ENCODE assay signal across 20 cellular contexts in the genomic region with DNA sequence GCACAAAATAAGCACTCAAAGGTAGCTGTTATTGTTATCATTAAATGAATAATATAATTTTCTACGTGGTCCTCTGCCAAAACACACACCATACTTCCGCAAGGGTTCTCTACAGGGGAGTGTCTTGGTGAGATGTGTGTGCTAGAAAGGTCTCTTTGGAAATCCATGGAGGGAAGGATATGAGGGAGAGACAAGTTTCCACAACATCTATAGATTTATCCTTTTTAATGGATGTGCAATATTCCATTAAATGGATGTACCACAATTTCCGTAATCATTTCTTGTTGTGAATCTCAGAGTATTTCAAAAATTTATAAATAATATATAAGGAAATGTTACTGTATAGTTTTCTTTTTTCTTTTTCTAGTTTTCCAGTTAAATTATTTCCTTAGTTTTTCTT. TPM values are rescaled to one million over a fixed set of nuclear protein-coding genes. Genes with fewer than 3 reads are reported as not detected.
DNase-seq lines count a peak whose midpoint lies in the region; ATAC-seq and TF ChIP-seq lines count a peak whose summit lies in the region.
"Had no signal": no experiment of that assay in that cellular context is flagged by ENCODE, and none has a peak within 500 bp of the region (broad histone marks: within the 10 kb centered on the region; RNA-seq: fewer than 3 reads in every experiment).

No MANE protein-coding gene starts in this region.

- H3K4me1 ChIP-seq in SK-N-SH (ENCODE audit: control insufficient read depth in 1 of 2, insufficient read depth in 2 of 2, low read depth in 1 of 2, low read length in 1 of 2) (peaks cover 6 to 7% of the 10 kb centered on the region in 2 experiments; a peak in 2 of 4 replicates), osteoblast (ENCODE audit: insufficient read depth, low read length) (peaks cover 2% of the 10 kb centered on the region)
- H3K4me1 ChIP-seq: Caco-2 had no signal

- no peak for TF ChIP-seq RAD21 in SK-N-SH (IDR thresholded peaks at IDR 0.05; ENCODE audit: low read length)

- H3K9me3 ChIP-seq in SK-N-SH, result no peaks in the 10 kb centered on the region
- H3K9me3 ChIP-seq in osteoblast (ENCODE audit: low read depth, low read length), result no peaks in the 10 kb centered on the region
- H3K9me3 ChIP-seq: Caco-2 had no signal

- CTCF ChIA-PET in SK-N-SH (lab: Yijun Ruan, JAX), result interaction anchor here (1.6 kb wide), 1 partner anchor 19 kb away, joined by 4 read pairs; no protein-coding TSS in a partner anchor

- 51% methylated on average over 3 of the region's 3 CpGs for WGBS in SK-N-SH (ENCODE audit: low lambda C conversion rate)

- peaks cover 37% of the 10 kb centered on the region for H3K4me1 Mint-ChIP-seq in activated T-helper 17 cell treated with anti-CD3 and anti-CD28 coated beads, Interleukin-2, amount 50 U/mL, for 72 hours

- no peak for ATAC-seq in SK-N-SH treated with all-trans-retinoic acid at 6 μM for 48 hours
- no peak for ATAC-seq in activated T-helper 17 cell treated with anti-CD3 and anti-CD28 coated beads, Interleukin-2, amount 50 U/mL, for 72 hours (replicated peaks)
- ATAC-seq: CD8-positive, alpha-beta T cell; GM23338; HCT116 had no signal

- H4K20me1 ChIP-seq in SK-N-SH (ENCODE audit: insufficient read depth) (no peaks in the 10 kb centered on the region), osteoblast (ENCODE audit: insufficient read depth, low read length) (no peaks in the 10 kb centered on the region)
- H4K20me1 ChIP-seq: BLaER1 had no signal

- no peak overlapping the region for H3K4me2 ChIP-seq in SK-N-SH
- no peak overlapping the region for H3K4me2 ChIP-seq in osteoblast (ENCODE audit: insufficient read depth, low read length)
- H3K4me2 ChIP-seq: GM23338 had no signal

- POLR2A ChIA-PET in SK-N-SH (lab: Yijun Ruan, JAX), result no interaction called here

- H3K36me3 ChIP-seq in SK-N-SH (replicated peaks in 1 of 2; ENCODE audit: control insufficient read depth in 1 of 2, insufficient read depth in 2 of 2, low read length in 1 of 2) (no peaks in the 10 kb centered on the region), osteoblast (ENCODE audit: insufficient read depth, low read length) (no peaks in the 10 kb centered on the region)
- H3K36me3 ChIP-seq: BLaER1 had no signal

- no peak for TF ChIP-seq EP300 in SK-N-SH (IDR thresholded peaks at IDR 0.05; ENCODE audit: borderline replicate concordance in 1 of 2, low read depth in 1 of 2, low read length in 1 of 2)

- DNase-seq in SK-N-SH (no peak), osteoblast (ENCODE audit: insufficient read length, low spot score, missing footprints) (peak; percentile 55), NCI-H2171 treated with DMSO at 0.1 percent for 48 hours (lab: John Stamatoyannopoulos, UW) (no peak), DMS 273 treated with DMSO at 0.1 percent for 48 hours (lab: John Stamatoyannopoulos, UW) (no peak)
- DNase-seq: Caco-2; CD4-positive, CD25-positive, alpha-beta regulatory T cell; CD8-positive, alpha-beta T cell; DMS79; EL; GF-D8; H9; HFFc6 had no signal

- peaks cover 13% of the 10 kb centered on the region for H3K36me3 Mint-ChIP-seq in activated T-helper 17 cell treated with anti-CD3 and anti-CD28 coated beads, Interleukin-2, amount 50 U/mL, for 72 hours (ENCODE audit: low read depth)
- H3K36me3 Mint-ChIP-seq: CD4-positive, CD25-positive, alpha-beta regulatory T cell; CD8-positive, alpha-beta T cell had no signal

- no peaks in the 10 kb centered on the region for H3K9me3 Mint-ChIP-seq in activated T-helper 17 cell treated with anti-CD3 and anti-CD28 coated beads, Interleukin-2, amount 50 U/mL, for 72 hours
- H3K9me3 Mint-ChIP-seq: CD8-positive, alpha-beta T cell had no signal

- no peaks in the 10 kb centered on the region for H3K79me2 ChIP-seq in SK-N-SH (ENCODE audit: insufficient read depth)
- H3K79me2 ChIP-seq in osteoblast (ENCODE audit: insufficient read depth, low read length), result no peaks in the 10 kb centered on the region

- H3F3A ChIP-seq in SK-N-SH (replicated peaks; ENCODE audit: insufficient read depth), result no peaks in the 10 kb centered on the region

- peak overlapping the region; percentile 50 for H3K4me3 Mint-ChIP-seq in activated T-helper 17 cell treated with anti-CD3 and anti-CD28 coated beads, Interleukin-2, amount 50 U/mL, for 72 hours
- H3K4me3 Mint-ChIP-seq: B cell; CD8-positive, alpha-beta T cell; GM23338; H9; HFFc6 had no signal

- H3K9me2 ChIP-seq in SK-N-SH, result no peaks in the 10 kb centered on the region

- H3K4me3 ChIP-seq in SK-N-SH (ENCODE audit: low read depth in 2 of 2, low read length in 1 of 2) (no peak overlapping the region), osteoblast (ENCODE audit: insufficient read depth, low read length) (no peak overlapping the region)
- H3K4me3 ChIP-seq: BLaER1, GM23338 had no signal

- no peak overlapping the region for H2AFZ ChIP-seq in SK-N-SH (ENCODE audit: low read depth)
- H2AFZ ChIP-seq in osteoblast (ENCODE audit: low read length), result no peak overlapping the region
- H2AFZ ChIP-seq: GM23338 had no signal

- no peak overlapping the region for H3K27ac Mint-ChIP-seq in activated T-helper 17 cell treated with anti-CD3 and anti-CD28 coated beads, Interleukin-2, amount 50 U/mL, for 72 hours
- H3K27ac Mint-ChIP-seq: CD8-positive, alpha-beta T cell; GM23338; H9; HFFc6 had no signal

- TF ChIP-seq CTCF in SK-N-SH (IDR thresholded peaks at IDR 0.05) (no peak), osteoblast (IDR thresholded peaks at IDR 0.05; ENCODE audit: extremely low read depth, low read depth, low read length) (no peak)

- H3K27me3 Mint-ChIP-seq in activated T-helper 17 cell treated with anti-CD3 and anti-CD28 coated beads, Interleukin-2, amount 50 U/mL, for 72 hours, result peaks cover 16% of the 10 kb centered on the region

- peaks cover 38% of the 10 kb centered on the region for H3K27me3 ChIP-seq in SK-N-SH (ENCODE audit: insufficient read depth)
- peaks cover 37% of the 10 kb centered on the region for H3K27me3 ChIP-seq in osteoblast (ENCODE audit: insufficient read depth, low read length)
- H3K27me3 ChIP-seq: BLaER1 had no signal

- H3K9ac ChIP-seq in SK-N-SH, result no peak overlapping the region
- H3K9ac ChIP-seq: BLaER1 had no signal

- H3K27ac ChIP-seq in SK-N-SH (ENCODE audit: low read depth in 2 of 2, low read length in 1 of 2) (no peak overlapping the region), osteoblast (ENCODE audit: low read depth, low read length) (no peak overlapping the region)
- H3K27ac ChIP-seq: 22Rv1, BLaER1, C4-2B had no signal

TF ChIP-seq in SK-N-SH treated with all-trans-retinoic acid at 6 μM for 48 hours, 23 proteins besides CTCF, POLR2A, EP300 and RAD21:
- TF ChIP-seq ZFP3 (CRISPR knock-in tag; IDR thresholded peaks at IDR 0.05), result no peak
- TF ChIP-seq ZNF8 (CRISPR knock-in tag; IDR thresholded peaks at IDR 0.05), result peak; percentile 90

TF ChIP-seq in SK-N-SH, 30 proteins besides CTCF, POLR2A, EP300 and RAD21 (continues in another document):
- TF ChIP-seq SMC3 (IDR thresholded peaks at IDR 0.05; ENCODE audit: low read depth, low read length) (no peak), TEAD4 (IDR thresholded peaks at IDR 0.05; ENCODE audit: borderline replicate concordance, insufficient read depth) (no peak), GABPA (IDR thresholded peaks at IDR 0.05; ENCODE audit: low read depth) (no peak), NRF1 (IDR thresholded peaks at IDR 0.05; ENCODE audit: low read depth, low read length) (no peak), FOXM1 (IDR thresholded peaks at IDR 0.05; ENCODE audit: low read depth) (no peak), POLR2AphosphoS5 (IDR thresholded peaks at IDR 0.05; ENCODE audit: low read depth, low read length) (no peak), SIN3A (IDR thresholded peaks at IDR 0.05; ENCODE audit: borderline replicate concordance, low read depth, low read length) (no peak), TCF12 (IDR thresholded peaks at IDR 0.05) (no peak), ELF1 (IDR thresholded peaks at IDR 0.05) (no peak)
- TF ChIP-seq, protein P1, sequence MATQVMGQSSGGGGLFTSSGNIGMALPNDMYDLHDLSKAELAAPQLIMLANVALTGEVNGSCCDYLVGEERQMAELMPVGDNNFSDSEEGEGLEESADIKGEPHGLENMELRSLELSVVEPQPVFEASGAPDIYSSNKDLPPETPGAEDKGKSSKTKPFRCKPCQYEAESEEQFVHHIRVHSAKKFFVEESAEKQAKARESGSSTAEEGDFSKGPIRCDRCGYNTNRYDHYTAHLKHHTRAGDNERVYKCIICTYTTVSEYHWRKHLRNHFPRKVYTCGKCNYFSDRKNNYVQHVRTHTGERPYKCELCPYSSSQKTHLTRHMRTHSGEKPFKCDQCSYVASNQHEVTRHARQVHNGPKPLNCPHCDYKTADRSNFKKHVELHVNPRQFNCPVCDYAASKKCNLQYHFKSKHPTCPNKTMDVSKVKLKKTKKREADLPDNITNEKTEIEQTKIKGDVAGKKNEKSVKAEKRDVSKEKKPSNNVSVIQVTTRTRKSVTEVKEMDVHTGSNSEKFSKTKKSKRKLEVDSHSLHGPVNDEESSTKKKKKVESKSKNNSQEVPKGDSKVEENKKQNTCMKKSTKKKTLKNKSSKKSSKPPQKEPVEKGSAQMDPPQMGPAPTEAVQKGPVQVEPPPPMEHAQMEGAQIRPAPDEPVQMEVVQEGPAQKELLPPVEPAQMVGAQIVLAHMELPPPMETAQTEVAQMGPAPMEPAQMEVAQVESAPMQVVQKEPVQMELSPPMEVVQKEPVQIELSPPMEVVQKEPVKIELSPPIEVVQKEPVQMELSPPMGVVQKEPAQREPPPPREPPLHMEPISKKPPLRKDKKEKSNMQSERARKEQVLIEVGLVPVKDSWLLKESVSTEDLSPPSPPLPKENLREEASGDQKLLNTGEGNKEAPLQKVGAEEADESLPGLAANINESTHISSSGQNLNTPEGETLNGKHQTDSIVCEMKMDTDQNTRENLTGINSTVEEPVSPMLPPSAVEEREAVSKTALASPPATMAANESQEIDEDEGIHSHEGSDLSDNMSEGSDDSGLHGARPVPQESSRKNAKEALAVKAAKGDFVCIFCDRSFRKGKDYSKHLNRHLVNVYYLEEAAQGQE (IDR thresholded peaks at IDR 0.05; ENCODE audit: low read depth, low read length), result no peak
- TF ChIP-seq, protein P2, sequence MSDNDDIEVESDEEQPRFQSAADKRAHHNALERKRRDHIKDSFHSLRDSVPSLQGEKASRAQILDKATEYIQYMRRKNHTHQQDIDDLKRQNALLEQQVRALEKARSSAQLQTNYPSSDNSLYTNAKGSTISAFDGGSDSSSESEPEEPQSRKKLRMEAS (IDR thresholded peaks at IDR 0.05; ENCODE audit: low read depth), result no peak

RNA-seq across cellular contexts. Expression of a gene that starts 2.6 kb away (rescaled TPM):
- polyA plus RNA-seq in SK-N-SH (2012; rRNA removed), result 0.07 TPM in 1 of 2 replicates, not detected in the other
- polyA plus RNA-seq in SK-N-SH (2012; cell fraction: cytosol; rRNA removed), result 0.03 TPM in 1 of 2 replicates, not detected in the other
- polyA plus RNA-seq in SK-N-SH (2012; cell fraction: nucleus; rRNA removed), result 0.04 and 0.08 TPM in 2 replicates
- total RNA-seq in activated T-helper 17 cell treated with anti-CD3 and anti-CD28 coated beads, Interleukin-2, amount 50 U/mL, for 72 hours, result 100 to 1,000 TPM in 1 of 2 donors, 10 to 100 TPM in 1; 35.3 to 216 TPM
- total RNA-seq in osteoblast, result under 0.01 and 0.29 TPM in 2 replicates
- total RNA-seq: Caco-2; CD8-positive, alpha-beta T cell had no signal

RNA-seq across cellular contexts. Expression of a gene that starts 41.2 kb away (rescaled TPM):
- 24.0 and 25.6 TPM in 2 replicates for polyA plus RNA-seq in SK-N-SH (2012; rRNA removed)
- 6.1 and 11.1 TPM in 2 replicates for polyA plus RNA-seq in SK-N-SH (2012; cell fraction: cytosol; rRNA removed)
- polyA plus RNA-seq in SK-N-SH (2012; cell fraction: nucleus; rRNA removed), result 128 and 148 TPM in 2 replicates
- 100 to 1,000 TPM in 1 of 2 donors, 10 to 100 TPM in 1; 51.1 to 115 TPM for total RNA-seq in activated T-helper 17 cell treated with anti-CD3 and anti-CD28 coated beads, Interleukin-2, amount 50 U/mL, for 72 hours
- 24.2 and 26.4 TPM in 2 replicates for total RNA-seq in osteoblast

Comparison
In these comparisons a context has a peak if more than half of its experiments do, and no peak if none do; other contexts are left out.
1. RNA of a gene that starts 2.6 kb away (total RNA-seq): 35.3 to 216 TPM in activated T-helper 17 cell treated with anti-CD3 and anti-CD28 coated beads, Interleukin-2, amount 50 U/mL, for 72 hours; under 0.01 to 0.29 TPM in osteoblast; every median in the first group is over 10 times any median in the second.